ENCODE assay signal across 22 cellular contexts in the genomic region with DNA sequence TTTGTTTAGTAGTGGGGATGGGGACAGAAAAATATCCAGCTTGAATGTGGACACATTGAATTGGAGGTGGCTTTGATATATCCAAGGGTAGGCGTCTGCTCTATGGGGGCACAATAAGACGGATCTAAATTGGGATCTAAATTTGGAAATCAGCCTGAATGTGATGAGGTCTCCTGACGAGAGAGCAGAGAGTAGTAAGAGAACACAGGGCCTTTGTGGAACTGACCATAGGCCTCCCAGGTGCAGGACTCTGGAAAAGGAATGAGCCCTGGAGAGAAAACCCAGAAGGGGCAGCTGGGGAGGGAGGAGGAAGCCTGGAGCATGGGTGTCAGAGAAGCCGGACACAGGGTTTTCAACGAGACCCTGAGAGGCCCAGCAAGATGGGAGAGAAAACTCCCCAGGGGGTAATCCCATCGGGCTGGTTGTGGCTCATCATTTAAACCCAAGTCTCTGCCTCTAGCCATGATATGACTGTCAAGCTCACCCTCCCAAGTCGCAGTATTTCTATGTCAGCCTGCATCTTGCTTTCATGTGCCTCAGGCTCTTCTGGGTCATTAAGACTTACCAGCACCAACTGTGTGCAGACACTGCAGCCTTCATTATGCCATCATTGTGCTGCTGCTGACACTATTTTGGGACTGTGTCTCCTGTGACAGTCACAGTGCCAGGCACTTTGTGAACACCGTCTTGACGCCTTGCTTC.
"Had no signal": no experiment of that assay in that cellular context is flagged by ENCODE, and none has a peak within 500 bp of the region (broad histone marks: within the 10 kb centered on the region; RNA-seq: fewer than 3 reads in every experiment).

No MANE protein-coding gene starts in this region.

- H3K27ac Mint-ChIP-seq: endodermal cell; natural killer cell; stimulated activated memory B cell treated with anti-CD40 and anti-IgM and Interleukin-4, amounts not matched to agents 10 μg/mL and 1 μg/mL and 100 μg/mL, for 72 hours had no signal

- H3K4me1 ChIP-seq: foreskin keratinocyte, lower lobe of right lung, prostate gland, sigmoid colon, suprapubic skin, transverse colon, upper lobe of right lung, uterus had no signal

- H3K9me3 Mint-ChIP-seq: neural crest cell had no signal

- H3K36me3 ChIP-seq: lower lobe of right lung, prostate gland, sigmoid colon, suprapubic skin, transverse colon, upper lobe of right lung, uterus had no signal

- H3K4me3 ChIP-seq: lower lobe of right lung, prostate gland, sigmoid colon, suprapubic skin, transverse colon, upper lobe of right lung, uterus had no signal

- H3K4me1 Mint-ChIP-seq: endodermal cell; natural killer cell; stimulated activated memory B cell treated with anti-CD40 and anti-IgM and Interleukin-4, amounts not matched to agents 10 μg/mL and 1 μg/mL and 100 μg/mL, for 72 hours had no signal

- H3K27me3 ChIP-seq: foreskin keratinocyte, sigmoid colon, suprapubic skin, transverse colon, upper lobe of right lung, uterus had no signal

- H3K27ac ChIP-seq: epithelial cell of prostate, foreskin keratinocyte, lower lobe of right lung, prostate gland, sigmoid colon, suprapubic skin, transverse colon, upper lobe of right lung, uterus had no signal

- H3K9me3 ChIP-seq: lower lobe of right lung, prostate gland, sigmoid colon, suprapubic skin, transverse colon, upper lobe of right lung, uterus had no signal

- H3K27me3 Mint-ChIP-seq: stimulated activated memory B cell treated with anti-CD40 and anti-IgM and Interleukin-4, amounts not matched to agents 10 μg/mL and 1 μg/mL and 100 μg/mL, for 72 hours had no signal

- DNase-seq: cerebellar nuclear complex; cortex of kidney; effector CD8-positive, alpha-beta T cell; endodermal cell; foreskin keratinocyte; glutamatergic neuron; left ventricle myocardium superior; lower lobe of right lung; natural killer cell; right cardiac atrium; sigmoid colon; stimulated activated CD4-positive, alpha-beta T cell treated with anti-CD3 and anti-CD28 coated beads, Interleukin-2, amount 100 ng/mL, for 24 hours; stimulated activated CD4-positive, alpha-beta T cell treated with anti-CD3 and anti-CD28 coated beads, Interleukin-4, amount 100 ng/mL, for 24 hours; stimulated activated naive CD8-positive, alpha-beta T cell treated with anti-CD3 and anti-CD28 coated beads, Interleukin-15, Interleukin-2, amounts not matched to agents 100 U/mL and 50 U/mL, for 24 hours; transverse colon; upper lobe of right lung; uterus had no signal

- H3K36me3 Mint-ChIP-seq: natural killer cell had no signal

- H3K4me3 Mint-ChIP-seq: endodermal cell; natural killer cell; neural crest cell; stimulated activated memory B cell treated with anti-CD40 and anti-IgM and Interleukin-4, amounts not matched to agents 10 μg/mL and 1 μg/mL and 100 μg/mL, for 72 hours had no signal
